ENCODE assay signal across 19 cellular contexts in the genomic region with DNA sequence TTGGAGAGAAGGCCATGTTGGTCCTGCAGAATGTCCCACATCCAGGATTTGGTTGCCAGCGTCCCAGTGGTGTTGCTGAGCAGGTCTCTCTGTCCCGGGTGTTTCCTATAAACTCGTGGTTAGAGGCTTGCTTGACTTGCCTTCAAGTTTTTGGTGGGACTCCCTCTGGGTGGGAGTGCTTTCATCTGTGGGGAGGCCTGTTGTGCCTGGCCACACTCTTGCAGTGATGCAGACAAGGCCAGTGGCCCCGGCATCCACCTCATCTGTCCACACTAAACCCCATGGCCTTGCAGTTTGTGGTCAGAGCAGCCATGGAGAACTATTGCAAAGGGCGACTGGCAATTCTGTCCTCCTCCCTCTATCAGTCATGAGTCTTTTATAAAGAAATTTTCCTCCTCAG.
"Had no signal": no experiment of that assay in that cellular context is flagged by ENCODE, and none has a peak within 500 bp of the region (broad histone marks: within the 10 kb centered on the region; RNA-seq: fewer than 3 reads in every experiment).

No MANE protein-coding gene starts in this region.

- ATAC-seq: activated CD8-positive, alpha-beta T cell treated with anti-CD3 and anti-CD28 coated beads for 36 hours; activated T-helper 17 cell treated with anti-CD3 and anti-CD28 coated beads, Interleukin-2, amount 50 U/mL, for 72 hours; body of pancreas; left colon; naive thymus-derived CD4-positive, alpha-beta T cell; stimulated activated naive B cell treated with anti-CD40 and anti-IgM and Interleukin-4, amounts not matched to agents 10 μg/mL and 1 μg/mL and 100 μg/mL, for 72 hours had no signal

- H3K4me3 ChIP-seq: body of pancreas, ovary, prostate gland, vagina had no signal

- H3K27me3 Mint-ChIP-seq: activated CD8-positive, alpha-beta T cell treated with anti-CD3 and anti-CD28 coated beads for 36 hours; activated naive CD4-positive, alpha-beta T cell treated with anti-CD3 and anti-CD28 coated beads, Interleukin-2, amount 50 U/mL, for 24 hours; activated T-helper 17 cell treated with anti-CD3 and anti-CD28 coated beads, Interleukin-2, amount 50 U/mL, for 72 hours; naive thymus-derived CD4-positive, alpha-beta T cell; stimulated activated naive B cell treated with anti-CD40 and anti-IgM and Interleukin-4, amounts not matched to agents 10 μg/mL and 1 μg/mL and 100 μg/mL, for 72 hours had no signal

- H3K27ac ChIP-seq: body of pancreas, ovary, prostate gland, vagina had no signal

- H3K9me3 Mint-ChIP-seq: activated CD8-positive, alpha-beta T cell treated with anti-CD3 and anti-CD28 coated beads for 36 hours; activated naive CD4-positive, alpha-beta T cell treated with anti-CD3 and anti-CD28 coated beads, Interleukin-2, amount 50 U/mL, for 24 hours; activated T-helper 17 cell treated with anti-CD3 and anti-CD28 coated beads, Interleukin-2, amount 50 U/mL, for 72 hours; naive thymus-derived CD4-positive, alpha-beta T cell; stimulated activated naive B cell treated with anti-CD40 and anti-IgM and Interleukin-4, amounts not matched to agents 10 μg/mL and 1 μg/mL and 100 μg/mL, for 72 hours; T-helper 2 cell treated with Interferon-gamma antibody and Interleukin-4, amounts not matched to agents 5 μg/mL and 100 μg/mL, for 36 hours had no signal

- H3K27me3 ChIP-seq: body of pancreas, ovary, vagina had no signal

- DNase-seq: activated CD4-positive, alpha-beta T cell treated with anti-CD3 and anti-CD28 coated beads for 48 hours; activated CD8-positive, alpha-beta T cell treated with anti-CD3 and anti-CD28 coated beads for 36 hours; effector memory CD4-positive, alpha-beta T cell; left colon; midbrain; retina; stimulated activated CD4-positive, alpha-beta T cell treated with anti-CD3 and anti-CD28 coated beads, Interleukin-15, amount 100 ng/mL, for 24 hours; stimulated activated CD4-positive, alpha-beta T cell treated with anti-CD3 and anti-CD28 coated beads, Interleukin-2, amount 100 ng/mL, for 24 hours; stimulated activated naive B cell treated with anti-CD40 and anti-IgM and Interleukin-4, amounts not matched to agents 10 μg/mL and 1 μg/mL and 100 μg/mL, for 72 hours; T-helper 1 cell; trophoblast cell had no signal

- H3K9me3 ChIP-seq: body of pancreas, ovary, prostate gland, vagina had no signal

- H3K4me3 Mint-ChIP-seq: activated CD8-positive, alpha-beta T cell treated with anti-CD3 and anti-CD28 coated beads for 36 hours; activated naive CD4-positive, alpha-beta T cell treated with anti-CD3 and anti-CD28 coated beads, Interleukin-2, amount 50 U/mL, for 24 hours; activated T-helper 17 cell treated with anti-CD3 and anti-CD28 coated beads, Interleukin-2, amount 50 U/mL, for 72 hours; naive thymus-derived CD4-positive, alpha-beta T cell; stimulated activated naive B cell treated with anti-CD40 and anti-IgM and Interleukin-4, amounts not matched to agents 10 μg/mL and 1 μg/mL and 100 μg/mL, for 72 hours; T-helper 2 cell treated with Interferon-gamma antibody and Interleukin-4, amounts not matched to agents 5 μg/mL and 100 μg/mL, for 36 hours had no signal

- H3K36me3 ChIP-seq: ovary had no signal

- H3K4me1 ChIP-seq: body of pancreas, prostate gland had no signal

- H3K4me1 Mint-ChIP-seq: activated naive CD4-positive, alpha-beta T cell treated with anti-CD3 and anti-CD28 coated beads, Interleukin-2, amount 50 U/mL, for 24 hours; activated T-helper 17 cell treated with anti-CD3 and anti-CD28 coated beads, Interleukin-2, amount 50 U/mL, for 72 hours; stimulated activated naive B cell treated with anti-CD40 and anti-IgM and Interleukin-4, amounts not matched to agents 10 μg/mL and 1 μg/mL and 100 μg/mL, for 72 hours had no signal

- H3K27ac Mint-ChIP-seq: activated CD8-positive, alpha-beta T cell treated with anti-CD3 and anti-CD28 coated beads for 36 hours; activated naive CD4-positive, alpha-beta T cell treated with anti-CD3 and anti-CD28 coated beads, Interleukin-2, amount 50 U/mL, for 24 hours; activated T-helper 17 cell treated with anti-CD3 and anti-CD28 coated beads, Interleukin-2, amount 50 U/mL, for 72 hours; naive thymus-derived CD4-positive, alpha-beta T cell; T-helper 2 cell treated with Interferon-gamma antibody and Interleukin-4, amounts not matched to agents 5 μg/mL and 100 μg/mL, for 36 hours had no signal
